ENCODE assay signal across 27 cellular contexts in the genomic region with DNA sequence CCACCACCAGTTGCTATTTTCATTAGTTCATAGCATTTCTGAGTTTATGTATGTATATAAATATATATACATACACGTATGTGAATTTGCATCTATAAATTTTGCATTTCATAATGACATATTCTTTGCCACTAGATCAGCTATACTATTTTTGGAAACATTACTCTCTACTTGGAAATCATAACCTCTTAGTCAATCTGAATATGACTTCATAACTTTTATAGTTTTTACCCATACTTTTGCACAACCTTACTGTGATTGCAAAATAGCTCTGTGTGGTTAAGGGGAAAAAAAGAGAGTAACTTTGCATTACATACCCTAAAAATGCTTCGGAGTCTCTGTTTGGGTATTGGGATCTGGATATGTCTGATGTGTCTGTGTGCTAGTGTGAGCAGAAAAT. TPM values are rescaled to one million over a fixed set of nuclear protein-coding genes. Genes with fewer than 3 reads are reported as not detected.
DNase-seq lines count a peak whose midpoint lies in the region; ATAC-seq and TF ChIP-seq lines count a peak whose summit lies in the region.
"Had no signal": no experiment of that assay in that cellular context is flagged by ENCODE, and none has a peak within 500 bp of the region (broad histone marks: within the 10 kb centered on the region; RNA-seq: fewer than 3 reads in every experiment).

No MANE protein-coding gene starts in this region.

- no peaks in the 10 kb centered on the region; the same call in 2 of the 3 replicates for H3K9me3 Mint-ChIP-seq in GM23338
- H3K9me3 Mint-ChIP-seq: activated naive CD4-positive, alpha-beta T cell treated with anti-CD3 and anti-CD28 coated beads, Interleukin-2, amount 50 U/mL, for 72 hours; HFFc6 had no signal

- no peaks in the 10 kb centered on the region for H3K36me3 Mint-ChIP-seq in GM23338 (ENCODE audit: low read depth)
- H3K36me3 Mint-ChIP-seq: activated naive CD4-positive, alpha-beta T cell treated with anti-CD3 and anti-CD28 coated beads, Interleukin-2, amount 50 U/mL, for 72 hours had no signal

- no peaks in the 10 kb centered on the region for H3K36me3 ChIP-seq in SK-N-MC (ENCODE audit: insufficient read depth, low read length)
- no peaks in the 10 kb centered on the region for H3K36me3 ChIP-seq in fibroblast of lung (ENCODE audit: control insufficient read depth, insufficient read depth, low read length)
- no peaks in the 10 kb centered on the region for H3K36me3 ChIP-seq in GM23338 (ENCODE audit: insufficient read depth)
- H3K36me3 ChIP-seq: spleen had no signal

- H3K27ac ChIP-seq in SK-N-MC (peak overlapping the region; percentile 52; the same call in 1 of the 2 replicates), fibroblast of lung (ENCODE audit: insufficient read depth, low read length) (no peak overlapping the region), GM23338 (ENCODE audit: low read depth) (no peak overlapping the region)
- H3K27ac ChIP-seq: 22Rv1, spleen had no signal

- H3K27me3 ChIP-seq in fibroblast of lung (ENCODE audit: control insufficient read depth, insufficient read depth, low read length) (no peaks in the 10 kb centered on the region), GM23338 (ENCODE audit: insufficient read depth) (no peaks in the 10 kb centered on the region)
- H3K27me3 ChIP-seq: spleen had no signal

- no peak overlapping the region for H3K9ac ChIP-seq in SK-N-MC (ENCODE audit: insufficient read length)
- no peak overlapping the region for H3K9ac ChIP-seq in fibroblast of lung (ENCODE audit: insufficient read depth, low read length)

- H3K79me2 ChIP-seq in fibroblast of lung (ENCODE audit: control insufficient read depth, insufficient read depth, low read length) (no peaks in the 10 kb centered on the region), GM23338 (replicated peaks; ENCODE audit: insufficient read depth) (no peaks in the 10 kb centered on the region)

- H3K4me2 ChIP-seq in fibroblast of lung (ENCODE audit: extremely low read depth, insufficient read depth, low read length) (no peak overlapping the region), GM23338 (no peak overlapping the region)

- no peaks in the 10 kb centered on the region for H3F3A ChIP-seq in GM23338 (replicated peaks; ENCODE audit: low read depth)

- no peaks in the 10 kb centered on the region for H3K27me3 Mint-ChIP-seq in GM23338 (ENCODE audit: insufficient read depth, low read depth, poor library complexity)

- peak; percentile 24 to 72 for DNase-seq in NOMO-1 (lab: John Stamatoyannopoulos, UW; ENCODE audit: unreplicated experiment in 2 of 2)
- no peak for DNase-seq in NOMO-1 treated with dmso at 0.1 percent for 144 hours (lab: John Stamatoyannopoulos, UW; ENCODE audit: unreplicated experiment)
- peak; percentile 42 for DNase-seq in SK-N-MC (ENCODE audit: low read depth, low spot score)
- peak; percentile 34 to 91 for DNase-seq in fibroblast of lung (ENCODE audit: low read depth in 2 of 2)
- peak; percentile 77 for DNase-seq in stromal cell of bone marrow (ENCODE audit: low read depth)
- DNase-seq in GM23338 (ENCODE audit: low spot score) = no peak
- DNase-seq: activated CD4-positive, alpha-beta T cell treated with anti-CD3 and anti-CD28 coated beads for 48 hours; AML-193; effector CD8-positive, alpha-beta T cell; head of caudate nucleus; HFFc6; Kasumi-1; left cardiac atrium; NCI-H1417 treated with DMSO at 0.1 percent for 48 hours; NCI-H2107; NCI-H524; nucleus accumbens; spleen; stimulated activated CD4-positive, alpha-beta T cell treated with anti-CD3 and anti-CD28 coated beads, Interleukin-4, amount 100 ng/mL, for 1 hour; stimulated activated naive CD4-positive, alpha-beta T cell; T-helper 1 cell had no signal

- TF ChIP-seq CTCF in fibroblast of lung (conservative IDR thresholded peaks at IDR 0.05 in 1 of 2, IDR thresholded peaks at IDR 0.05 in 1 of 2; ENCODE audit: low read depth in 1 of 2, low read length in 2 of 2) (no peak), GM23338 (conservative IDR thresholded peaks at IDR 0.05; ENCODE audit: low read depth in 2 of 2) (no peak)

- H3K4me3 ChIP-seq in SK-N-MC (no peak overlapping the region; the same call in 1 of the 2 replicates), fibroblast of lung (replicated peaks in 1 of 4; ENCODE audit: control extremely low read depth in 1 of 4, insufficient read depth in 1 of 4, low read depth in 3 of 4, low read length in 4 of 4) (no peak overlapping the region), GM23338 (no peak overlapping the region)
- H3K4me3 ChIP-seq: GM12878, spleen had no signal

- no peak overlapping the region for H3K27ac Mint-ChIP-seq in GM23338
- H3K27ac Mint-ChIP-seq: activated naive CD4-positive, alpha-beta T cell treated with anti-CD3 and anti-CD28 coated beads, Interleukin-2, amount 50 U/mL, for 72 hours; HFFc6 had no signal

- H3K4me1 ChIP-seq in fibroblast of lung (ENCODE audit: control insufficient read depth, extremely low read depth, insufficient read depth, low read length) = no peaks in the 10 kb centered on the region
- H3K4me1 ChIP-seq in GM23338 (ENCODE audit: insufficient read depth) = no peaks in the 10 kb centered on the region
- H3K4me1 ChIP-seq: spleen had no signal

- no peak overlapping the region for H3K4me3 Mint-ChIP-seq in GM23338
- H3K4me3 Mint-ChIP-seq: HFFc6 had no signal

- H4K20me1 ChIP-seq in fibroblast of lung (ENCODE audit: control insufficient read depth, extremely low read depth, insufficient read depth, low read length) (no peaks in the 10 kb centered on the region), GM23338 (replicated peaks; ENCODE audit: insufficient read depth) (no peaks in the 10 kb centered on the region)

- ATAC-seq in GM23338 = no peak
- no peak for ATAC-seq in HG03439 (IDR thresholded peaks at IDR 0.05; ENCODE audit: unreplicated experiment)
- no peak for ATAC-seq in GM21515 (IDR thresholded peaks at IDR 0.05; ENCODE audit: unreplicated experiment)
- ATAC-seq: activated naive CD4-positive, alpha-beta T cell treated with anti-CD3 and anti-CD28 coated beads, Interleukin-2, amount 50 U/mL, for 72 hours; esophagus mucosa; GM12878; left cardiac atrium had no signal

- H3K9me3 ChIP-seq in SK-N-MC (ENCODE audit: low read depth, low read length) (no peaks in the 10 kb centered on the region), fibroblast of lung (ENCODE audit: control insufficient read depth, insufficient read depth, low read depth, low read length) (no peaks in the 10 kb centered on the region)
- H3K9me3 ChIP-seq: spleen had no signal

- no peaks in the 10 kb centered on the region for H3K9me2 ChIP-seq in GM23338 (ENCODE audit: insufficient read depth)

- H2AFZ ChIP-seq in fibroblast of lung (ENCODE audit: low read length) (no peak overlapping the region), GM23338 (no peak overlapping the region)

- H3K4me1 Mint-ChIP-seq in GM23338 = no peaks in the 10 kb centered on the region; the same call in 2 of the 3 replicates

TF ChIP-seq in GM23338, 12 proteins besides CTCF, POLR2A, EP300 and RAD21 (continues in another document):
- TF ChIP-seq, protein P1, sequence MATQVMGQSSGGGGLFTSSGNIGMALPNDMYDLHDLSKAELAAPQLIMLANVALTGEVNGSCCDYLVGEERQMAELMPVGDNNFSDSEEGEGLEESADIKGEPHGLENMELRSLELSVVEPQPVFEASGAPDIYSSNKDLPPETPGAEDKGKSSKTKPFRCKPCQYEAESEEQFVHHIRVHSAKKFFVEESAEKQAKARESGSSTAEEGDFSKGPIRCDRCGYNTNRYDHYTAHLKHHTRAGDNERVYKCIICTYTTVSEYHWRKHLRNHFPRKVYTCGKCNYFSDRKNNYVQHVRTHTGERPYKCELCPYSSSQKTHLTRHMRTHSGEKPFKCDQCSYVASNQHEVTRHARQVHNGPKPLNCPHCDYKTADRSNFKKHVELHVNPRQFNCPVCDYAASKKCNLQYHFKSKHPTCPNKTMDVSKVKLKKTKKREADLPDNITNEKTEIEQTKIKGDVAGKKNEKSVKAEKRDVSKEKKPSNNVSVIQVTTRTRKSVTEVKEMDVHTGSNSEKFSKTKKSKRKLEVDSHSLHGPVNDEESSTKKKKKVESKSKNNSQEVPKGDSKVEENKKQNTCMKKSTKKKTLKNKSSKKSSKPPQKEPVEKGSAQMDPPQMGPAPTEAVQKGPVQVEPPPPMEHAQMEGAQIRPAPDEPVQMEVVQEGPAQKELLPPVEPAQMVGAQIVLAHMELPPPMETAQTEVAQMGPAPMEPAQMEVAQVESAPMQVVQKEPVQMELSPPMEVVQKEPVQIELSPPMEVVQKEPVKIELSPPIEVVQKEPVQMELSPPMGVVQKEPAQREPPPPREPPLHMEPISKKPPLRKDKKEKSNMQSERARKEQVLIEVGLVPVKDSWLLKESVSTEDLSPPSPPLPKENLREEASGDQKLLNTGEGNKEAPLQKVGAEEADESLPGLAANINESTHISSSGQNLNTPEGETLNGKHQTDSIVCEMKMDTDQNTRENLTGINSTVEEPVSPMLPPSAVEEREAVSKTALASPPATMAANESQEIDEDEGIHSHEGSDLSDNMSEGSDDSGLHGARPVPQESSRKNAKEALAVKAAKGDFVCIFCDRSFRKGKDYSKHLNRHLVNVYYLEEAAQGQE (IDR thresholded peaks at IDR 0.05; ENCODE audit: unreplicated experiment) = no peak
- TF ChIP-seq NANOG (IDR thresholded peaks at IDR 0.05; ENCODE audit: borderline replicate concordance) = no peak
- TF ChIP-seq ZNF331 (CRISPR knock-in tag; IDR thresholded peaks at IDR 0.05; ENCODE audit: low read depth) = no peak
- TF ChIP-seq JUNB (IDR thresholded peaks at IDR 0.05; ENCODE audit: unreplicated experiment) = no peak
- TF ChIP-seq EZH2 (IDR thresholded peaks at IDR 0.05; ENCODE audit: low read depth, unreplicated experiment) = no peak
- TF ChIP-seq ZNF114 (CRISPR knock-in tag; IDR thresholded peaks at IDR 0.05) = no peak

RNA-seq across cellular contexts. Expression of a gene that starts 44.9 kb away (rescaled TPM):
- 11.6 and 27.9 TPM in 2 replicates for total RNA-seq in fibroblast of lung
- polyA plus RNA-seq in fibroblast of lung (19.3 and 48.4 TPM in 2 replicates), GM23338 (2016; fragmentation: Nextera tagmentation; extraction: Ambion mirVana) (2.0 and 2.3 TPM in 2 replicates)
- 12.5 and 30.9 TPM in 2 replicates for polyA plus RNA-seq in fibroblast of lung (2012)
- polyA minus RNA-seq in fibroblast of lung (ENCODE audit: low replicate concordance) = 36.2 and 101 TPM in 2 replicates
- 2.0 and 5.0 TPM in 2 replicates for total RNA-seq in GM23338 (2014; rRNA removed; shearing (Covaris generic))
- total RNA-seq: activated naive CD4-positive, alpha-beta T cell treated with anti-CD3 and anti-CD28 coated beads, Interleukin-2, amount 50 U/mL, for 72 hours had no signal

Comparison
In these comparisons a context has a peak if more than half of its experiments do, and no peak if none do; other contexts are left out.
1. DNase-seq: peak in NOMO-1 (2 of 2), SK-N-MC (single experiment), fibroblast of lung (2 of 2) and stromal cell of bone marrow (single experiment); none in NOMO-1 treated with dmso at 0.1 percent for 144 hours (single experiment) and GM23338 (single experiment).